ENCODE assay signal across 22 cellular contexts in the genomic region with DNA sequence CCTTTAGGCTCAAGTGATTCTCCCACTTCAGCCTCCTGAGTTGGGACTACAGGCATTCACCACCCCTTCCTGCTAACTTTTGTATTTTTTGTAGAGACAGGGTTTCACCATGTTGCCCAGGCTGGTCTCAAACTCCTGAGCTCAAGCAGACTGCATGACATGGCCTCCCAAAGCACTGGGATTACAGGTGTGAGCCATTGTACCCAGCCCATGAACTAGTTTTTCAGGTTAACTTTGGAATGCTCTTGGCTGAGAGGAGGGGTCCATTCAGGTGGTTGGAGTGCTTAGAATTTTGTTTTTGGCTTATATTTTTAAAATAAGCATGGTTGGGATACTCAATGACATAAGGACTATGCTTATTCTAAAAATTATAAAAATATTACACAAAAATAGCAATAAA.
"Had no signal": no experiment of that assay in that cellular context is flagged by ENCODE, and none has a peak within 500 bp of the region (broad histone marks: within the 10 kb centered on the region; RNA-seq: fewer than 3 reads in every experiment).

No MANE protein-coding gene starts in this region.

- H3K9me3 ChIP-seq: lower lobe of right lung, tibial artery had no signal

- ATAC-seq: heart right ventricle; left colon; lower lobe of right lung; naive thymus-derived CD4-positive, alpha-beta T cell; sciatic nerve; stimulated activated effector memory CD8-positive, alpha-beta T cell treated with anti-CD3 and anti-CD28 coated beads, Interleukin-12 subunit alpha, Interleukin-12 subunit beta, amount 100 ng/mL, for 72 hours; stimulated activated naive CD8-positive, alpha-beta T cell treated with anti-CD3 and anti-CD28 coated beads, Interleukin-15, amount 100 ng/mL, for 72 hours had no signal

- H3K36me3 ChIP-seq: heart right ventricle, lower lobe of right lung, tibial artery had no signal

- H3K4me1 ChIP-seq: heart right ventricle, lower lobe of right lung had no signal

- FAIRE-seq: keratinocyte, small intestine had no signal

- DNase-seq: activated CD4-positive, alpha-beta T cell treated with anti-CD3 and anti-CD28 coated beads for 4 hours; activated CD4-positive, alpha-beta T cell treated with anti-CD3 and anti-CD28 coated beads, Interleukin-2, amount 50 U/mL, for 48 hours; activated CD4-positive, CD25-positive, alpha-beta regulatory T cell; activated CD8-positive, alpha-beta memory T cell treated with anti-CD3 and anti-CD28 coated beads, Interleukin-2, amount 50 U/mL, for 48 hours; activated naive CD4-positive, alpha-beta T cell treated with Interleukin-2 at 50 U/mL for 16 hours; activated naive CD8-positive, alpha-beta T cell treated with anti-CD3 and anti-CD28 coated beads for 36 hours; activated T-cell treated with anti-CD3 and anti-CD28 coated beads, Interleukin-2, amount 50 U/mL, for 48 hours; dermis blood vessel endothelial cell; effector memory CD4-positive, alpha-beta T cell; heart right ventricle; occipital lobe; small intestine; stimulated activated CD4-positive, alpha-beta T cell treated with anti-CD3 and anti-CD28 coated beads, Interleukin-2, amount 100 ng/mL, for 24 hours; stimulated activated naive CD8-positive, alpha-beta T cell treated with anti-CD3 and anti-CD28 coated beads, Interleukin-15, amount 100 ng/mL, for 72 hours; T1000 had no signal

- H3K27ac ChIP-seq: heart right ventricle, lower lobe of right lung had no signal

- H3K4me3 ChIP-seq: heart right ventricle, lower lobe of right lung, tibial artery had no signal

- H3K27me3 ChIP-seq: heart right ventricle, tibial artery had no signal
